8 cellular contexts compared by ENCODE assay signal in the genomic region with DNA sequence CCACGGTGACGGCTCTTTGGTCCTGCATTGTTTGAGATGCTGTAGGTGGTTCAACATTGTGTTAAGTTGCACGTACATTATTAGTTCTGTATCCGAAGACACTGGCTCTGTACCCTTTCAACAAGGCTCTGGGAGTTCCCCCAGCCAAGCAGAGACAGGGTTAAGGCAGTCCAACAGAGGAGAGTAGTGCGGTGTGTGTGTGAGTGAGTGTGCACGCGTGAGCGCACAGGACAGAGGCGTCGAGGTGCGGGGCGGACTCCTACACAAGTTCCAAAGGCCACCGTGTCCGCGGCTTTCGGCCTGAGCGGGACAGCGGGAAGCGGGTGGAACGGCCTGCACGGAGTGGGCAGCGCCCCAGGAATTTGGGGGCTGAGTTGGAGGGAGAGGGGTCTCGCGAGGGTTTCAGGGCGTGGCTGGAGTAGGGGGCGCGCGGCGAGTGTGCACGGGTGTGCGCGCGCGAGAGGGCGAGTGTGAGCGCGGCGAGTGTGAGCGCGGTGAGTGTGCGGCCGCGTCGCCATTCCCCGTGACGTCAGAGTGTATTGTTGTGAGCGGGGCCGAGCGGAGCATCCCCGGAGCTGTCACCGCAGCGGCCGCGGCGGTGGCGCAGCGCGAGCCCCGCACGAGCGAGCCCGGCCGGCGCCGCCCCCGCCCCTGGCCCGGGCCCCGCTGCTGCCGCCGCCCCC. TPM values are rescaled to one million over a fixed set of nuclear protein-coding genes. Genes with fewer than 3 reads are reported as not detected.
DNase-seq lines count a peak whose midpoint lies in the region; ATAC-seq, FAIRE-seq and TF ChIP-seq lines count a peak whose summit lies in the region.

ASXL3 (plus strand) TSS at position 532 of the 683 bp plus-strand sequence. CDS start 413 bp downstream, outside the sequence.

- no peaks in the 10 kb centered on the region for H3K4me1 ChIP-seq in CD4-positive, alpha-beta memory T cell (ENCODE audit: insufficient read depth, low read length)
- peaks cover 3% of the 10 kb centered on the region for H3K4me1 ChIP-seq in RWPE2 (ENCODE audit: insufficient read depth, poor library complexity, severe bottlenecking)
- H3K4me1 ChIP-seq in mucosa of rectum (ENCODE audit: control insufficient read depth in 2 of 2, insufficient read depth in 2 of 2, low read length in 2 of 2), result peaks cover 6 to 8% of the 10 kb centered on the region in 2 donors

- TF ChIP-seq CTCF in RWPE2 (IDR thresholded peaks at IDR 0.05; ENCODE audit: poor library complexity, severe bottlenecking), result no peak

- H3K4me3 ChIP-seq in CD4-positive, alpha-beta memory T cell (ENCODE audit: low read length in 2 of 2), result no peak within 1 kb of the TSS
- peak within 1 kb of the TSS; percentile 20 for H3K4me3 ChIP-seq in RWPE2 (ENCODE audit: severe bottlenecking)
- peak within 1 kb of the TSS; percentile 75 to 85 for H3K4me3 ChIP-seq in mucosa of rectum (ENCODE audit: low read length in 2 of 2)

- FAIRE-seq in urothelium cell line (lab: Jason Lieb, UNC), result no peak

- peak within 1 kb of the TSS; percentile 66 to 78 for H3K9ac ChIP-seq in mucosa of rectum (ENCODE audit: low read depth in 1 of 2, low read length in 2 of 2)

- H3K36me3 ChIP-seq in CD4-positive, alpha-beta memory T cell (ENCODE audit: insufficient read depth, low read length), result no peaks in the 10 kb centered on the region
- H3K36me3 ChIP-seq in RWPE2 (ENCODE audit: low read depth) (no peaks in the 10 kb centered on the region), mucosa of rectum (ENCODE audit: control insufficient read depth in 2 of 2, insufficient read depth in 2 of 2, low read length in 2 of 2) (no peaks in the 10 kb centered on the region)

- peak within 1 kb of the TSS in 1 of 7 donors; percentile 49 for H3K27ac Mint-ChIP-seq in CD4-positive, alpha-beta memory T cell

- intact Hi-C loops in CD4-positive, alpha-beta memory T cell (cut with micrococcal nuclease), result loop anchor here (10.0 kb wide), 1 partner anchor 67 kb away; no protein-coding TSS in a partner anchor

- H3K9me3 ChIP-seq in CD4-positive, alpha-beta memory T cell (ENCODE audit: control insufficient read depth in 1 of 2, low read length in 2 of 2), result no peaks in the 10 kb centered on the region
- H3K9me3 ChIP-seq in RWPE2 (ENCODE audit: severe bottlenecking) (no peaks in the 10 kb centered on the region), mucosa of rectum (ENCODE audit: control insufficient read depth in 2 of 2, low read length in 2 of 2) (no peaks in the 10 kb centered on the region)

- DNase-seq in CD4-positive, alpha-beta memory T cell, result no peak
- DNase-seq in RWPE2 (ENCODE audit: low spot score) (no peak), erythroblast (lab: John Stamatoyannopoulos, UW) (peak; percentile 59 to 68), urothelium cell line (ENCODE audit: low spot score) (peak; percentile 20), GDM1 (lab: John Stamatoyannopoulos, UW) (no peak)

- H3K27me3 ChIP-seq in CD4-positive, alpha-beta memory T cell (ENCODE audit: insufficient read depth, low read length), result no peaks in the 10 kb centered on the region
- H3K27me3 ChIP-seq in RWPE2 (ENCODE audit: insufficient read depth, poor library complexity, severe bottlenecking) (peaks cover 73% of the 10 kb centered on the region), mucosa of rectum (ENCODE audit: control insufficient read depth in 2 of 2, insufficient read depth in 2 of 2, low read length in 2 of 2) (no peaks in the 10 kb centered on the region)

- peaks cover 0 to 14% (median 7%) of the 10 kb centered on the region in 8 donors for H3K9me3 Mint-ChIP-seq in CD4-positive, alpha-beta memory T cell

- peaks cover 5 to 6% of the 10 kb centered on the region in 2 donors for H3K27me3 Mint-ChIP-seq in CD4-positive, alpha-beta memory T cell

- CTCF ChIA-PET in CD4-positive, alpha-beta memory T cell (lab: Charles Lee; ENCODE audit: partially characterized antibody), result no interaction called here

- H3K36me3 Mint-ChIP-seq in CD4-positive, alpha-beta memory T cell, result no peaks in the 10 kb centered on the region

- peak within 1 kb of the TSS; percentile 49 to 84 (median 68) for H3K4me3 Mint-ChIP-seq in CD4-positive, alpha-beta memory T cell

- peak; percentile 47 for ATAC-seq in HG02642 (IDR thresholded peaks at IDR 0.05; ENCODE audit: poor library complexity, unreplicated experiment)
- peak; percentile 45 for ATAC-seq in RWPE2 (ENCODE audit: low read depth)
- ATAC-seq in HG02938 (IDR thresholded peaks at IDR 0.05; ENCODE audit: unreplicated experiment), result no peak

- peaks cover 3 to 6% (median 5%) of the 10 kb centered on the region in 4 donors for H3K4me1 Mint-ChIP-seq in CD4-positive, alpha-beta memory T cell

- no peak within 1 kb of the TSS for H3K27ac ChIP-seq in CD4-positive, alpha-beta memory T cell (ENCODE audit: low read depth, low read length)
- H3K27ac ChIP-seq in RWPE2 (ENCODE audit: poor library complexity, severe bottlenecking), result no peak within 1 kb of the TSS
- H3K27ac ChIP-seq in mucosa of rectum (ENCODE audit: low read depth in 2 of 2, low read length in 2 of 2), result peak within 1 kb of the TSS; percentile 69 to 70

- POLR2A ChIA-PET in CD4-positive, alpha-beta memory T cell (lab: Charles Lee; ENCODE audit: partially characterized antibody), result no interaction called here

- no peak for TF ChIP-seq POLR2A in erythroblast (IDR thresholded peaks at IDR 0.05; ENCODE audit: low read length)

RNA-seq across cellular contexts. Expression of gene ASXL3, which starts in this region (rescaled TPM):
- not detected for total RNA-seq in CD4-positive, alpha-beta memory T cell
- not detected for polyA plus RNA-seq in CD4-positive, alpha-beta memory T cell

Comparison
In these comparisons a context has a peak if more than half of its experiments do, and no peak if none do; other contexts are left out.
1. DNase-seq: peak in erythroblast (2 of 2) and urothelium cell line (single experiment); none in CD4-positive, alpha-beta memory T cell (0 of 5), RWPE2 (single experiment) and GDM1 (single experiment).
2. H3K27ac ChIP-seq: peak in mucosa of rectum (2 of 2); none in CD4-positive, alpha-beta memory T cell (single experiment) and RWPE2 (single experiment).
3. H3K4me3 ChIP-seq: peak in RWPE2 (single experiment) and mucosa of rectum (2 of 2); none in CD4-positive, alpha-beta memory T cell (0 of 2).